ENCODE assay signal across 8 cellular contexts in genomic region chr5:127909078-127909477, GRCh38.
A peak's percentile ranks its signal among the peaks of the same experiment; 100 is the strongest.
DNase-seq lines count a peak whose midpoint lies in the region; ATAC-seq and TF ChIP-seq lines count a peak whose summit lies in the region.

No MANE protein-coding gene starts in this region.

- H3K27ac ChIP-seq in gastrocnemius medialis, result no peak overlapping the region

- ATAC-seq in GM19043 (IDR thresholded peaks at IDR 0.05; ENCODE audit: low read depth, unreplicated experiment) (peak; percentile 82), HG03066 (IDR thresholded peaks at IDR 0.05; ENCODE audit: low read depth, unreplicated experiment) (peak; percentile 79), gastrocnemius medialis (no peak)

- H3K27me3 Mint-ChIP-seq in endothelial cell (ENCODE audit: unreplicated experiment) (peaks cover 2% of the 10 kb centered on the region), osteocyte (ENCODE audit: unreplicated experiment) (peaks cover 6% of the 10 kb centered on the region)

- no peaks in the 10 kb centered on the region for H3K9me3 Mint-ChIP-seq in endothelial cell (ENCODE audit: unreplicated experiment)
- no peaks in the 10 kb centered on the region for H3K9me3 Mint-ChIP-seq in osteocyte (ENCODE audit: unreplicated experiment)

- peak; percentile 49 for DNase-seq in EL
- DNase-seq in NT2/D1 (ENCODE audit: low read depth, low spot score), result peak; percentile 47
- DNase-seq in endothelial cell (ENCODE audit: low spot score), result peak; percentile 40
- no peak for DNase-seq in osteocyte (ENCODE audit: extremely low spot score, unreplicated experiment)
- no peak for DNase-seq in amniotic stem cell (lab: John Stamatoyannopoulos, UW)
- DNase-seq in gastrocnemius medialis, result no peak

- no peak overlapping the region for H3K9ac ChIP-seq in NT2/D1 (ENCODE audit: insufficient read length, low read depth)

- H3K9me3 ChIP-seq in NT2/D1 (ENCODE audit: insufficient read depth, low read length) (no peaks in the 10 kb centered on the region), gastrocnemius medialis (no peaks in the 10 kb centered on the region)

- TF ChIP-seq CTCF in endothelial cell (IDR thresholded peaks at IDR 0.05; ENCODE audit: unreplicated experiment) (peak; percentile 59), osteocyte (IDR thresholded peaks at IDR 0.05) (peak; percentile 47), gastrocnemius medialis (IDR thresholded peaks at IDR 0.05 in 4 of 5, conservative IDR thresholded peaks at IDR 0.05 in 1 of 5) (peak in 1 of 5 experiments; percentile 22)

- H3K4me3 Mint-ChIP-seq in endothelial cell (ENCODE audit: unreplicated experiment), result no peak overlapping the region
- H3K4me3 Mint-ChIP-seq in osteocyte (ENCODE audit: unreplicated experiment), result no peak overlapping the region

- no peaks in the 10 kb centered on the region for H3K36me3 ChIP-seq in NT2/D1 (ENCODE audit: insufficient read depth, insufficient read length, low read length)
- H3K36me3 ChIP-seq in gastrocnemius medialis, result no peaks in the 10 kb centered on the region

- intact Hi-C loops in gastrocnemius medialis (cut with DNase I; ENCODE audit: low total_unique reads), result no loop called here

- no peaks in the 10 kb centered on the region for H3K27me3 ChIP-seq in NT2/D1 (ENCODE audit: insufficient read depth, insufficient read length)
- no peaks in the 10 kb centered on the region for H3K27me3 ChIP-seq in gastrocnemius medialis

- H3K4me3 ChIP-seq in NT2/D1 (ENCODE audit: insufficient read length, low read depth) (no peak overlapping the region), gastrocnemius medialis (no peak overlapping the region)

- no peak for TF ChIP-seq POLR2A in gastrocnemius medialis (IDR thresholded peaks at IDR 0.05)

- H3K27ac Mint-ChIP-seq in endothelial cell (ENCODE audit: unreplicated experiment) (no peak overlapping the region), osteocyte (ENCODE audit: unreplicated experiment) (no peak overlapping the region)

- H3K4me1 ChIP-seq in NT2/D1 (ENCODE audit: insufficient read depth, insufficient read length) (no peaks in the 10 kb centered on the region), gastrocnemius medialis (peaks cover 0 to 5% of the 10 kb centered on the region in 2 donors)

- H3K4me1 Mint-ChIP-seq in endothelial cell (ENCODE audit: unreplicated experiment) (peaks cover 7% of the 10 kb centered on the region), osteocyte (ENCODE audit: unreplicated experiment) (peaks cover 13% of the 10 kb centered on the region)

- no peaks in the 10 kb centered on the region for H3K36me3 Mint-ChIP-seq in endothelial cell (ENCODE audit: low read depth, unreplicated experiment)
- no peaks in the 10 kb centered on the region for H3K36me3 Mint-ChIP-seq in osteocyte (ENCODE audit: unreplicated experiment)

- in situ Hi-C loops in gastrocnemius medialis (cut with MboI; ENCODE audit: low sequenced_read_pairs in 4 of 4), result no loop called here

Comparison
In these comparisons a context has a peak if more than half of its experiments do, and no peak if none do; other contexts are left out.
1. DNase-seq: peak in EL (single experiment), NT2/D1 (single experiment) and endothelial cell (single experiment); none in osteocyte (single experiment), amniotic stem cell (single experiment) and gastrocnemius medialis (0 of 2).
2. ATAC-seq: peak in GM19043 (single experiment) and HG03066 (single experiment); none in gastrocnemius medialis (0 of 2).